ENCODE assay signal across 12 cellular contexts in genomic region chr10:74034301-74034700, GRCh38. TPM values are rescaled to one million over a fixed set of nuclear protein-coding genes. Genes with fewer than 3 reads are reported as not detected.
A peak's percentile ranks its signal among the peaks of the same experiment; 100 is the strongest.
DNase-seq lines count a peak whose midpoint lies in the region; ATAC-seq, FAIRE-seq and TF ChIP-seq lines count a peak whose summit lies in the region.
"Had no signal": no experiment of that assay in that cellular context is flagged by ENCODE, and none has a peak within 500 bp of the region (broad histone marks: within the 10 kb centered on the region; RNA-seq: fewer than 3 reads in every experiment).

No MANE protein-coding gene starts in this region.

- peak; percentile 54 for ATAC-seq in GM19463 (IDR thresholded peaks at IDR 0.05; ENCODE audit: unreplicated experiment)
- ATAC-seq in RWPE2 (ENCODE audit: low read depth) = no peak
- ATAC-seq in natural killer cell treated with Interleukin-12 subunit alpha and Interleukin-12 subunit beta and Interleukin-15 and Interleukin-18, amount 100 ng/mL, for 72 hours = no peak
- ATAC-seq: HepG2 had no signal

- H3K9me3 ChIP-seq in CD4-positive, alpha-beta memory T cell (ENCODE audit: control insufficient read depth in 1 of 2, low read length in 2 of 2) = no peaks in the 10 kb centered on the region
- H3K9me3 ChIP-seq in RWPE2 (ENCODE audit: severe bottlenecking) = no peaks in the 10 kb centered on the region

- H3K27me3 Mint-ChIP-seq in CD4-positive, alpha-beta memory T cell = no peaks in the 10 kb centered on the region
- H3K27me3 Mint-ChIP-seq in natural killer cell treated with Interleukin-12 subunit alpha and Interleukin-12 subunit beta and Interleukin-15 and Interleukin-18, amount 100 ng/mL, for 72 hours = no peaks in the 10 kb centered on the region

- intact Hi-C loops in CD4-positive, alpha-beta memory T cell (cut with micrococcal nuclease) = no loop called here

- peak overlapping the region in 2 of 8 donors; percentile 3 to 26 for H3K4me3 Mint-ChIP-seq in CD4-positive, alpha-beta memory T cell
- H3K4me3 Mint-ChIP-seq in natural killer cell treated with Interleukin-12 subunit alpha and Interleukin-12 subunit beta and Interleukin-15 and Interleukin-18, amount 100 ng/mL, for 72 hours = peak overlapping the region; percentile 16

- no peak for DNase-seq in CD4-positive, alpha-beta memory T cell
- DNase-seq in RWPE2 (ENCODE audit: low spot score) (no peak), H7 (no peak), D721Med (ENCODE audit: insufficient read length, low spot score) (no peak), NCI-H2196 treated with DMSO at 0.1 percent for 48 hours (lab: John Stamatoyannopoulos, UW; ENCODE audit: unreplicated experiment) (no peak), T1000 (lab: John Stamatoyannopoulos, UW) (no peak)
- no peak for DNase-seq in natural killer cell treated with Interleukin-12 subunit alpha and Interleukin-12 subunit beta and Interleukin-15 and Interleukin-18, amount 100 ng/mL, for 72 hours (ENCODE audit: low spot score)
- DNase-seq: DMS53 had no signal

- H3K9me3 Mint-ChIP-seq in CD4-positive, alpha-beta memory T cell = no peaks in the 10 kb centered on the region
- no peaks in the 10 kb centered on the region for H3K9me3 Mint-ChIP-seq in natural killer cell treated with Interleukin-12 subunit alpha and Interleukin-12 subunit beta and Interleukin-15 and Interleukin-18, amount 100 ng/mL, for 72 hours

- H3K36me3 ChIP-seq in CD4-positive, alpha-beta memory T cell (ENCODE audit: insufficient read depth, low read length) = no peaks in the 10 kb centered on the region
- H3K36me3 ChIP-seq in RWPE2 (ENCODE audit: low read depth) (peaks cover 20% of the 10 kb centered on the region; the same call in 1 of the 2 replicates), H7 (replicated peaks; ENCODE audit: control insufficient read depth, insufficient read depth, low read length) (peaks cover 5% of the 10 kb centered on the region)

- H3K36me3 Mint-ChIP-seq in CD4-positive, alpha-beta memory T cell = peaks cover 4 to 8% of the 10 kb centered on the region in 2 donors
- no peaks in the 10 kb centered on the region for H3K36me3 Mint-ChIP-seq in natural killer cell treated with Interleukin-12 subunit alpha and Interleukin-12 subunit beta and Interleukin-15 and Interleukin-18, amount 100 ng/mL, for 72 hours

- H3K4me3 ChIP-seq in CD4-positive, alpha-beta memory T cell (ENCODE audit: low read length in 2 of 2) = no peak overlapping the region
- H3K4me3 ChIP-seq in RWPE2 (ENCODE audit: severe bottlenecking) (no peak overlapping the region), H7 (ENCODE audit: insufficient read depth, low read depth, low read length) (no peak overlapping the region)
- H3K4me3 ChIP-seq: SK-N-MC, skin epidermis had no signal

- POLR2A ChIA-PET in CD4-positive, alpha-beta memory T cell (lab: Charles Lee; ENCODE audit: partially characterized antibody) = no interaction called here

- FAIRE-seq in D721Med (lab: Jason Lieb, UNC) = no peak
- FAIRE-seq: HepG2 had no signal

- H3K4me1 Mint-ChIP-seq in CD4-positive, alpha-beta memory T cell = peaks cover 37 to 66% (median 48%) of the 10 kb centered on the region in 4 donors
- H3K4me1 Mint-ChIP-seq in natural killer cell treated with Interleukin-12 subunit alpha and Interleukin-12 subunit beta and Interleukin-15 and Interleukin-18, amount 100 ng/mL, for 72 hours (ENCODE audit: low read depth in 2 of 2) = peaks cover 36 to 44% of the 10 kb centered on the region in 2 donors

- no peak for TF ChIP-seq CTCF in RWPE2 (IDR thresholded peaks at IDR 0.05; ENCODE audit: poor library complexity, severe bottlenecking)
- TF ChIP-seq CTCF in D721Med (IDR thresholded peaks at IDR 0.05; ENCODE audit: insufficient read depth, missing control alignments) = no peak

- H3K27me3 ChIP-seq in CD4-positive, alpha-beta memory T cell (ENCODE audit: insufficient read depth, low read length) = no peaks in the 10 kb centered on the region
- H3K27me3 ChIP-seq in RWPE2 (ENCODE audit: insufficient read depth, poor library complexity, severe bottlenecking) = no peaks in the 10 kb centered on the region
- H3K27me3 ChIP-seq in H7 (ENCODE audit: control insufficient read depth, insufficient read depth, low read length) = no peaks in the 10 kb centered on the region

- CTCF ChIA-PET in CD4-positive, alpha-beta memory T cell (lab: Charles Lee; ENCODE audit: partially characterized antibody) = interaction anchor here (0.7 to 4.8 kb wide), 17 partner anchors 8 to 185 kb away, joined by 3 to 40 read pairs (median 6); no protein-coding TSS in a partner anchor

- H3K27ac Mint-ChIP-seq in CD4-positive, alpha-beta memory T cell = peak overlapping the region; percentile 31 to 92 (median 79)
- peak overlapping the region; percentile 37 to 42 for H3K27ac Mint-ChIP-seq in natural killer cell treated with Interleukin-12 subunit alpha and Interleukin-12 subunit beta and Interleukin-15 and Interleukin-18, amount 100 ng/mL, for 72 hours

- H3K4me1 ChIP-seq in CD4-positive, alpha-beta memory T cell (ENCODE audit: insufficient read depth, low read length) = peaks cover 42% of the 10 kb centered on the region
- H3K4me1 ChIP-seq in RWPE2 (ENCODE audit: insufficient read depth, poor library complexity, severe bottlenecking) = no peaks in the 10 kb centered on the region

- peak overlapping the region; percentile 14 for H3K27ac ChIP-seq in CD4-positive, alpha-beta memory T cell (ENCODE audit: low read depth, low read length)
- H3K27ac ChIP-seq in RWPE2 (ENCODE audit: poor library complexity, severe bottlenecking) = peak overlapping the region; percentile 5
- H3K27ac ChIP-seq: SK-N-MC had no signal

RNA-seq across cellular contexts. Expression of gene VCL, which starts 36.4 kb away (rescaled TPM):
- 10 to 100 TPM; 29.6 TPM for total RNA-seq in CD4-positive, alpha-beta memory T cell
- polyA plus RNA-seq in CD4-positive, alpha-beta memory T cell = 10 to 100 TPM; 48.2 to 60.3 TPM
- total RNA-seq in natural killer cell treated with Interleukin-12 subunit alpha and Interleukin-12 subunit beta and Interleukin-15 and Interleukin-18, amount 100 ng/mL, for 72 hours = 10 to 100 TPM; 42.1 to 51.4 TPM
- total RNA-seq in H7 (2014; rRNA removed; shearing (Covaris generic)) = 194 and 200 TPM in 2 replicates
